Comparison of ENCODE assay signal across 8 cellular contexts in the genomic region with DNA sequence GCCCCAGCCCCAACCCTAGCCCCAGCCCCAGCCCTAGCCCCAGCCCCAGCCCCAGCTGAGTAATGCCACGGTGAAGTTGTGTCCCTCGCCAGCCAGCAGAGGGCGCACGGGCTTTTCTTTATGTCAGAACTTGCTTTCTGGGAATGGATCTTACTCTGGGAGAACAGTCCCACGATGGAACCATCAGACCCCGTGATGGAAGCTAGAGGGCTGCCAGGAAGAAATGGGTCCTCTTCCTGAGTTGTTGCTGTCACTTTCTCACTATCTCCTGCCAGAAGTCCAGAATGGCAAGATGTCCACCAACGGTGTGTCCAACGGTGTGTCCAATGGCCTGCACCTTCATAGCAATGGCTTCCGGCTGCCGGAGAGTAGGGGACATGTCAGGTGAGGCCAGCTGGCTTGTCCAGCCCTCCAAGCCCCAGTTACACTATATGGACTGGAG. TPM values are rescaled to one million over a fixed set of nuclear protein-coding genes. Genes with fewer than 3 reads are reported as not detected.
DNase-seq lines count a peak whose midpoint lies in the region; ATAC-seq, FAIRE-seq and TF ChIP-seq lines count a peak whose summit lies in the region.

No MANE protein-coding gene starts in this region.

- H3K4me3 ChIP-seq in breast epithelium = no peak overlapping the region
- no peak overlapping the region for H3K4me3 ChIP-seq in kidney (ENCODE audit: low read length in 2 of 2)

- H3K36me3 ChIP-seq in breast epithelium (peaks cover 4% of the 10 kb centered on the region), kidney (ENCODE audit: control insufficient read depth in 1 of 2, insufficient read depth in 2 of 2, low read length in 2 of 2) (peaks cover 44 to 50% of the 10 kb centered on the region in 2 donors)

- intact Hi-C loops in breast epithelium (cut with DNase I; ENCODE audit: low total_unique reads) = no loop called here
- intact Hi-C loops in kidney (cut with DNase I) = no loop called here

- ATAC-seq in HG03432 (IDR thresholded peaks at IDR 0.05; ENCODE audit: unreplicated experiment) (no peak), HG03108 (IDR thresholded peaks at IDR 0.05; ENCODE audit: unreplicated experiment) (no peak)

- H3K27ac ChIP-seq in breast epithelium (peak overlapping the region; percentile 15 to 94), kidney (ENCODE audit: low read depth in 2 of 2, low read length in 2 of 2) (no peak overlapping the region)

- H3K27me3 ChIP-seq in breast epithelium = no peaks in the 10 kb centered on the region

- H3K9me3 ChIP-seq in breast epithelium (no peaks in the 10 kb centered on the region), kidney (ENCODE audit: control insufficient read depth in 1 of 2, low read length in 2 of 2) (no peaks in the 10 kb centered on the region)

- FAIRE-seq in kidney (lab: Jason Lieb, UNC) = no peak

- TF ChIP-seq CTCF in breast epithelium (IDR thresholded peaks at IDR 0.05) (peak; percentile 18 to 43 (median 36)), kidney (IDR thresholded peaks at IDR 0.05; ENCODE audit: borderline replicate concordance, extremely low read depth, insufficient read depth) (peak; percentile 79)

- peaks cover 23% of the 10 kb centered on the region in 2 donors for H3K4me1 ChIP-seq in breast epithelium
- H3K4me1 ChIP-seq in kidney (ENCODE audit: control insufficient read depth in 1 of 2, insufficient read depth in 1 of 2, low read depth in 1 of 2, low read length in 2 of 2) = peaks cover 0 to 5% of the 10 kb centered on the region in 2 donors

- DNase-seq in EL = peak; percentile 62
- DNase-seq in NAMALWA (ENCODE audit: low spot score) = peak; percentile 64
- DNase-seq in activated CD4-positive, CD25-positive, alpha-beta regulatory T cell treated with anti-CD3 and anti-CD28 coated beads, Interleukin-2, amount 50 U/mL, for 16 hours (ENCODE audit: low read depth, low spot score) = peak; percentile 61
- peak; percentile 55 to 78 for DNase-seq in breast epithelium (ENCODE audit: low spot score in 2 of 2)
- DNase-seq in kidney = peak; percentile 86
- peak; percentile 32 to 58 for DNase-seq in stimulated activated CD4-positive, alpha-beta T cell treated with anti-CD3 and anti-CD28 coated beads, Interleukin-15, amount 100 ng/mL, for 48 hours (ENCODE audit: low read depth in 2 of 2)

- no peak overlapping the region for H3K9ac ChIP-seq in kidney (ENCODE audit: low read length in 2 of 2)

- TF ChIP-seq POLR2A in breast epithelium (IDR thresholded peaks at IDR 0.05) = no peak

RNA-seq across cellular contexts. Expression of a gene that starts 25.2 kb away (rescaled TPM):
- total RNA-seq in breast epithelium = 10 to 100 TPM; 20.0 to 28.0 (median 26.5) TPM
- total RNA-seq in kidney = 42.9 TPM
- polyA plus RNA-seq in kidney (ENCODE audit: insufficient read depth, low read depth, low replicate concordance) = 58.2 TPM

RNA-seq across cellular contexts. Expression of a gene that starts 45.0 kb away (rescaled TPM):
- total RNA-seq in breast epithelium (10 to 100 TPM in 2 of 3 donors, under 1 TPM in 1; 0.96 to 33.1 (median 22.3) TPM), kidney (19.3 TPM)
- 5.9 TPM for polyA plus RNA-seq in kidney (ENCODE audit: insufficient read depth, low read depth, low replicate concordance)

Comparison
In these comparisons a context has a peak if more than half of its experiments do, and no peak if none do; other contexts are left out.
1. H3K27ac ChIP-seq: peak in breast epithelium (2 of 2); none in kidney (0 of 2).
2. Peak in every context shown above with its lines, with median percentiles within 50 percentile points of each other: DNase-seq.